In the genomic region with DNA sequence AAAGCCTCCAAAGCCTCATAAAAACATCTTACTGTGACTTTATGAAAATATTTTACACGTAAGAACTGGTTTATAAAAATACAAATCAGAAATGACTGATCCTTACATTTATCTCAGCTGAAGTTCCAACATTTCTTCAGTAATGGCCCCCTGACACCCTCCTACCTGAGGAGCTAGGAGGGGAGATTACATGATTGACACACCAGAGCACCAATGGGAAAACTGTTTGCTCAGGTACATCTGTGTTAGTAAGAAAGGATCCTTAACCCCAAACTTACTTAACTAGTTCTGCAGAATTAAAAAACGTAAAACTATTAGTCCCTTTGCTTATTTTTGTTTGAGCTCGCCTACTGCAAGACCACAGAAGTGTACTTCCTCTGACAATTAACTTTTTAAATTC, we compare ENCODE assay signal across 31 cellular contexts. TPM values are rescaled to one million over a fixed set of nuclear protein-coding genes. Genes with fewer than 3 reads are reported as not detected.
DNase-seq lines count a peak whose midpoint lies in the region; ATAC-seq, FAIRE-seq and TF ChIP-seq lines count a peak whose summit lies in the region.
"Had no signal": no experiment of that assay in that cellular context is flagged by ENCODE, and none has a peak within 500 bp of the region (broad histone marks: within the 10 kb centered on the region; RNA-seq: fewer than 3 reads in every experiment).

No MANE protein-coding gene starts in this region.

- H3K9me1 ChIP-seq in K562 (ENCODE audit: control insufficient read depth, insufficient read depth, low read length), result no peaks in the 10 kb centered on the region

- H3K4me3 ChIP-seq in LNCaP clone FGC (ENCODE audit: low read depth, low read length) (no peak overlapping the region), K562 (no peak overlapping the region), mesendoderm (ENCODE audit: low read length) (no peak overlapping the region), aorta (ENCODE audit: low read length in 2 of 2) (no peak overlapping the region), tibial nerve (no peak overlapping the region)
- H3K4me3 ChIP-seq: adrenal gland; BLaER1 treated with 17β-estradiol and CSF1 and Interleukin-3, amounts not matched to agents 10 nM and 100 nM; lung; mucosa of descending colon; SJSA1 had no signal

- no peak overlapping the region for H2AK5ac ChIP-seq in mesendoderm (ENCODE audit: low read length)

- H3K79me1 ChIP-seq in mesendoderm (ENCODE audit: low read length), result no peaks in the 10 kb centered on the region

- no peak overlapping the region for H3K56ac ChIP-seq in mesendoderm (ENCODE audit: low read length)

- H3K27me3 ChIP-seq in K562 (ENCODE audit: control insufficient read depth in 2 of 2, insufficient read depth in 2 of 2, low read length in 2 of 2) (no peaks in the 10 kb centered on the region), mesendoderm (ENCODE audit: insufficient read depth, low read length, poor library complexity) (no peaks in the 10 kb centered on the region), aorta (ENCODE audit: control insufficient read depth in 1 of 2, insufficient read depth in 2 of 2, low read length in 1 of 2) (no peaks in the 10 kb centered on the region), tibial nerve (no peaks in the 10 kb centered on the region)
- H3K27me3 ChIP-seq: adrenal gland; BLaER1 treated with 17β-estradiol and CSF1 and Interleukin-3, amounts not matched to agents 10 nM and 100 nM; SJSA1 had no signal

- H2AFZ ChIP-seq in K562 (ENCODE audit: low read depth, low read length), result no peak overlapping the region

- no peak overlapping the region for H2BK15ac ChIP-seq in mesendoderm (replicated peaks; ENCODE audit: low read depth)

- ATAC-seq in K562 (no peak), HG03135 (IDR thresholded peaks at IDR 0.05; ENCODE audit: unreplicated experiment) (no peak), aorta (ENCODE audit: low FRiP score) (no peak)
- ATAC-seq: activated T-helper 17 cell treated with anti-CD3 and anti-CD28 coated beads, Interleukin-2, amount 50 U/mL, for 72 hours; left cardiac atrium; mucosa of descending colon; natural killer cell; T-cell had no signal

- no peak overlapping the region for H2BK5ac ChIP-seq in mesendoderm (ENCODE audit: low read length)

- no peak overlapping the region for H4K5ac ChIP-seq in mesendoderm (ENCODE audit: low read length)

- no peaks in the 10 kb centered on the region for H4K20me1 ChIP-seq in K562 (replicated peaks; ENCODE audit: control insufficient read depth, insufficient read depth, low read length)
- H4K20me1 ChIP-seq: BLaER1 treated with 17β-estradiol and CSF1 and Interleukin-3, amounts not matched to agents 10 nM and 100 nM had no signal

- H3K27ac ChIP-seq in K562 (ENCODE audit: extremely low read depth, low read depth, low read length) (no peak overlapping the region), mesendoderm (ENCODE audit: low read depth, low read length) (no peak overlapping the region), aorta (ENCODE audit: low read depth in 1 of 2, low read length in 2 of 2) (no peak overlapping the region), tibial nerve (no peak overlapping the region)
- H3K27ac ChIP-seq: 22Rv1; adrenal gland; BLaER1 treated with 17β-estradiol and CSF1 and Interleukin-3, amounts not matched to agents 10 nM and 100 nM; SJSA1 had no signal

- peak; percentile 14 for DNase-seq in DMS 273 (lab: John Stamatoyannopoulos, UW; ENCODE audit: unreplicated experiment)
- no peak for DNase-seq in DMS 273 treated with DMSO at 0.1 percent for 48 hours (lab: John Stamatoyannopoulos, UW)
- peak; percentile 40 for DNase-seq in LNCaP clone FGC (ENCODE audit: low read depth)
- peak; percentile 55 to 73 (median 68) for DNase-seq in K562 (ENCODE audit: extremely low read depth in 1 of 4, low spot score in 3 of 4)
- peak; percentile 76 for DNase-seq in mesendoderm
- no peak for DNase-seq in aorta
- DNase-seq in tibial nerve (ENCODE audit: low spot score in 2 of 2), result no peak
- DNase-seq: activated CD4-positive, alpha-beta memory T cell treated with anti-CD3 and anti-CD28 coated beads for 36 hours; activated naive CD4-positive, alpha-beta T cell treated with anti-CD3 and anti-CD28 coated beads, Interleukin-2, amount 10 ng/mL, durations not matched to agents 7 days and 5 days; adrenal gland; cerebellar nuclear complex; DMS79; GDM1; GOT3; left cardiac atrium; mucosa of descending colon; natural killer cell; NCI-H1694; NCI-H446; NCI-H82; stimulated activated CD4-positive, alpha-beta T cell treated with anti-CD3 and anti-CD28 coated beads, Interleukin-4, amount 100 ng/mL, for 24 hours; T-cell; trophoblast cell had no signal

- H3K23ac ChIP-seq in mesendoderm (ENCODE audit: low read length), result no peak overlapping the region

- no peak for TF ChIP-seq RAD21 in K562 (CRISPR knock-in tag; conservative IDR thresholded peaks at IDR 0.05 in 1 of 2, IDR thresholded peaks at IDR 0.05 in 1 of 2)

- FAIRE-seq in K562 (lab: Jason Lieb, UNC), result no peak
- FAIRE-seq: endometrium, frontal cortex had no signal

- TF ChIP-seq POLR2A in K562 (conservative IDR thresholded peaks at IDR 0.05) (no peak), tibial nerve (IDR thresholded peaks at IDR 0.05) (no peak)

- CTCF ChIA-PET in K562 (lab: Yijun Ruan, JAX; ENCODE audit: low intra/inter-chr PET ratio), result no interaction called here

- intact Hi-C loops in K562 (cut with micrococcal nuclease) (no loop called here), aorta (cut with DNase I) (no loop called here)

- H3K9me3 ChIP-seq in K562 (replicated peaks; ENCODE audit: control insufficient read depth, insufficient read depth, low read depth, low read length) (no peaks in the 10 kb centered on the region), aorta (ENCODE audit: control insufficient read depth, low read length) (no peaks in the 10 kb centered on the region), tibial nerve (no peaks in the 10 kb centered on the region)
- H3K9me3 ChIP-seq: adrenal gland; BLaER1 treated with 17β-estradiol and CSF1 and Interleukin-3, amounts not matched to agents 10 nM and 100 nM; mucosa of descending colon; SJSA1 had no signal

- H3K4me2 ChIP-seq in K562 (ENCODE audit: insufficient read depth, low read length) (no peak overlapping the region), mesendoderm (ENCODE audit: low read length) (no peak overlapping the region)
- H3K4me2 ChIP-seq: BLaER1 treated with 17β-estradiol and CSF1 and Interleukin-3, amounts not matched to agents 10 nM and 100 nM had no signal

- peaks cover 81% of the 10 kb centered on the region; the same call in 2 of the 3 replicates for H3K36me3 ChIP-seq in K562 (ENCODE audit: control insufficient read depth, insufficient read depth, low read length)
- H3K36me3 ChIP-seq in mesendoderm (ENCODE audit: control insufficient read depth, insufficient read depth, low read length), result peaks cover 4% of the 10 kb centered on the region
- H3K36me3 ChIP-seq in aorta (ENCODE audit: control insufficient read depth in 1 of 2, insufficient read depth in 2 of 2, low read length in 1 of 2), result peaks cover 3 to 4% of the 10 kb centered on the region in 2 donors
- H3K36me3 ChIP-seq in tibial nerve, result peaks cover 0 to 57% (median 2%) of the 10 kb centered on the region in 3 donors

- H4K8ac ChIP-seq in mesendoderm (ENCODE audit: low read depth, low read length), result no peak overlapping the region

- H3K79me2 ChIP-seq in K562 (ENCODE audit: control insufficient read depth, insufficient read depth, low read length) (no peaks in the 10 kb centered on the region), mesendoderm (ENCODE audit: control insufficient read depth, insufficient read depth, low read length) (no peaks in the 10 kb centered on the region)

- H3K4ac ChIP-seq in mesendoderm (ENCODE audit: low read depth, low read length), result no peak overlapping the region

- WGBS in K562 (ENCODE audit: insufficient coverage, low coverage, missing lambda C conversion rate), result 59% methylated on average over 3 of the region's 3 CpGs
- WGBS in mesendoderm (ENCODE audit: extremely low coverage, insufficient coverage, low lambda C conversion rate), result no CpG with 5 or more reads among the region's 3 CpGs
- 85 to 86% methylated on average over 3 of the region's 3 CpGs for WGBS in aorta, 2 donors
- 89 to 92% methylated on average over 3 of the region's 3 CpGs for WGBS in tibial nerve, 2 donors

- in situ Hi-C loops in K562 (cut with MboI), result loop anchor here (5.0 kb wide), 1 partner anchor 58 kb away; no protein-coding TSS in a partner anchor

- no TSS peak for BruUV-seq in K562 (replicated peaks; lab: Mats Ljungman, UMichigan)

- peaks cover 0 to 15% of the 10 kb centered on the region in 2 experiments; a peak in 3 of 5 replicates for H3K4me1 ChIP-seq in K562 (replicated peaks in 1 of 2; ENCODE audit: control insufficient read depth in 2 of 2, insufficient read depth in 2 of 2, low read length in 2 of 2)
- H3K4me1 ChIP-seq in mesendoderm (ENCODE audit: control insufficient read depth, low read depth, low read length), result peaks cover 1% of the 10 kb centered on the region
- no peaks in the 10 kb centered on the region for H3K4me1 ChIP-seq in aorta (ENCODE audit: control insufficient read depth in 1 of 2, insufficient read depth in 2 of 2, low read length in 2 of 2)
- H3K4me1 ChIP-seq in tibial nerve, result no peaks in the 10 kb centered on the region
- H3K4me1 ChIP-seq: adrenal gland, SJSA1 had no signal

- TF ChIP-seq EP300 in K562 (IDR thresholded peaks at IDR 0.05; ENCODE audit: low read length) (no peak), tibial nerve (IDR thresholded peaks at IDR 0.05) (no peak)

- H3K18ac ChIP-seq in mesendoderm (ENCODE audit: low read length), result no peak overlapping the region

- H3K9ac ChIP-seq in K562 (ENCODE audit: insufficient read depth in 1 of 2, low read depth in 2 of 2, low read length in 2 of 2), result no peak overlapping the region
- no peak overlapping the region for H3K9ac ChIP-seq in mesendoderm (ENCODE audit: low read length)
- H3K9ac ChIP-seq: BLaER1 treated with 17β-estradiol and CSF1 and Interleukin-3, amounts not matched to agents 10 nM and 100 nM had no signal

- TF ChIP-seq CTCF in LNCaP clone FGC (IDR thresholded peaks at IDR 0.05; ENCODE audit: control insufficient read depth, extremely low read depth, insufficient read depth) (no peak), K562 (IDR thresholded peaks at IDR 0.05 in 2 of 3, conservative IDR thresholded peaks at IDR 0.05 in 1 of 3; ENCODE audit: insufficient read depth in 2 of 3, low read depth in 1 of 3, low read length in 3 of 3) (no peak), tibial nerve (IDR thresholded peaks at IDR 0.05) (no peak)

- POLR2A ChIA-PET in K562 (lab: Yijun Ruan, JAX), result interaction anchor here (0.7 to 2.1 kb wide), 4 partner anchors 13 to 24 kb away, joined by 3 to 8 read pairs (median 8); no protein-coding TSS in a partner anchor

- no peak overlapping the region for H2BK120ac ChIP-seq in mesendoderm (ENCODE audit: low read depth, low read length)

RNA-seq across cellular contexts. Expression of gene ENOSF1, which starts 27.0 kb away (rescaled TPM):
- total RNA-seq in K562 (2011; cell fraction: chromatin; rRNA removed; ENCODE audit: low replicate concordance), result 450 and 471 TPM in 2 replicates
- total RNA-seq in K562 (2011; cell fraction: nucleolus; rRNA removed), result 248 and 273 TPM in 2 replicates
- total RNA-seq in K562 (2011; cell fraction: nucleoplasm; rRNA removed), result 343 and 442 TPM in 2 replicates
- total RNA-seq in K562 (2014; rRNA removed) (36.0 and 42.2 TPM in 2 replicates), K562 (2014; rRNA removed; fragmentation: Illumina TruSeq; extraction: Trizol) (48.0 and 49.8 TPM in 2 replicates), K562 (2015; rRNA removed; fragmentation: Illumina TruSeq; extraction: Trizol) (40.5 and 44.5 TPM in 2 replicates), K562 (2021) (60.0 and 66.4 TPM in 2 replicates), aorta (10 to 100 TPM; 45.3 to 88.3 TPM), tibial nerve (10 to 100 TPM; 37.0 to 86.9 (median 47.3) TPM)
- polyA plus RNA-seq in K562 (2011; rRNA removed) (46.5 and 50.9 TPM in 2 replicates), K562 (2014; fragmentation: Illumina TruSeq; extraction: Trizol) (49.4 and 57.3 TPM in 2 replicates), K562 (2014; fragmentation: Nextera tagmentation; extraction: Ambion mirVana) (10 to 100 TPM; 15.5 to 20.0 TPM), K562 (2014; rRNA removed) (54.0 and 60.1 TPM in 2 replicates), aorta (10 to 100 TPM; 15.5 to 61.1 TPM)
- 18.7 and 22.2 TPM in 2 replicates for polyA plus RNA-seq in K562 (2011; cell fraction: cytosol; rRNA removed)
- polyA plus RNA-seq in K562 (2011; cell fraction: nucleus; rRNA removed), result 202 and 262 TPM in 2 replicates
- 37.6 and 66.2 TPM in 2 replicates for polyA plus RNA-seq in K562 (2012)
- polyA minus RNA-seq in K562 (2011; rRNA and poly(A)+ RNA removed), result 74.8 and 77.4 TPM in 2 replicates
- polyA minus RNA-seq in K562 (2011; cell fraction: cytosol; rRNA and poly(A)+ RNA removed), result 26.4 and 36.0 TPM in 2 replicates
- polyA minus RNA-seq in K562 (2011; cell fraction: nucleus; rRNA and poly(A)+ RNA removed), result 100 and 101 TPM in 2 replicates
- polyA plus RNA-seq in mesendoderm (2013, experiment 1 of 2), result 19.5 TPM
- polyA plus RNA-seq in mesendoderm (2013, experiment 2 of 2), result 18.9 TPM

RNA-seq across cellular contexts. Expression of gene TYMS, which starts 28.0 kb away (rescaled TPM):
- 56.4 and 67.1 TPM in 2 replicates for total RNA-seq in K562 (2011; cell fraction: chromatin; rRNA removed; ENCODE audit: low replicate concordance)
- 67.0 and 72.2 TPM in 2 replicates for total RNA-seq in K562 (2011; cell fraction: nucleolus; rRNA removed)
- 71.0 and 81.6 TPM in 2 replicates for total RNA-seq in K562 (2011; cell fraction: nucleoplasm; rRNA removed)
- total RNA-seq in K562 (2014; rRNA removed), result 137 and 138 TPM in 2 replicates
- 69.1 and 72.4 TPM in 2 replicates for total RNA-seq in K562 (2014; rRNA removed; fragmentation: Illumina TruSeq; extraction: Trizol)
- 83.4 and 88.8 TPM in 2 replicates for total RNA-seq in K562 (2015; rRNA removed; fragmentation: Illumina TruSeq; extraction: Trizol)
- total RNA-seq in K562 (2021), result 292 and 305 TPM in 2 replicates
- polyA plus RNA-seq in K562 (2011; rRNA removed), result 276 and 390 TPM in 2 replicates
- 377 and 398 TPM in 2 replicates for polyA plus RNA-seq in K562 (2011; cell fraction: cytosol; rRNA removed)
- polyA plus RNA-seq in K562 (2011; cell fraction: nucleus; rRNA removed), result 188 and 221 TPM in 2 replicates
- 259 and 356 TPM in 2 replicates for polyA plus RNA-seq in K562 (2012)
- 381 and 409 TPM in 2 replicates for polyA plus RNA-seq in K562 (2014; fragmentation: Illumina TruSeq; extraction: Trizol)
- polyA plus RNA-seq in K562 (2014; fragmentation: Nextera tagmentation; extraction: Ambion mirVana), result 100 to 1,000 TPM; 168 to 175 TPM
- 302 and 311 TPM in 2 replicates for polyA plus RNA-seq in K562 (2014; rRNA removed)
- 346 and 403 TPM in 2 replicates for polyA minus RNA-seq in K562 (2011; rRNA and poly(A)+ RNA removed)
- 213 and 291 TPM in 2 replicates for polyA minus RNA-seq in K562 (2011; cell fraction: cytosol; rRNA and poly(A)+ RNA removed)
- polyA minus RNA-seq in K562 (2011; cell fraction: nucleus; rRNA and poly(A)+ RNA removed), result 40.8 and 82.9 TPM in 2 replicates
- 71.2 TPM for polyA plus RNA-seq in mesendoderm (2013, experiment 1 of 2)
- 72.4 TPM for polyA plus RNA-seq in mesendoderm (2013, experiment 2 of 2)
- 1 to 10 TPM; 3.4 to 5.3 TPM for total RNA-seq in aorta
- polyA plus RNA-seq in aorta, result 1 to 10 TPM; 1.3 to 5.6 TPM
- 1 to 10 TPM in 1 of 4 donors, under 1 TPM in 2, not detected in 1; 0.84 to 4.2 (median 0.90) TPM for total RNA-seq in tibial nerve

Comparison
In these comparisons a context has a peak if more than half of its experiments do, and no peak if none do; other contexts are left out.
1. DNase-seq: peak in DMS 273 (single experiment), LNCaP clone FGC (single experiment), K562 (4 of 4) and mesendoderm (single experiment); none in DMS 273 treated with DMSO at 0.1 percent for 48 hours (single experiment), aorta (0 of 2) and tibial nerve (0 of 2).
2. RNA of gene TYMS, which starts 28.0 kb away (total RNA-seq): 56.4 to 305 TPM in K562; 3.4 to 5.3 TPM in aorta and 0.84 to 4.2 TPM in tibial nerve; every median in the first group is over 4 times any median in the second.